In the genomic region with DNA sequence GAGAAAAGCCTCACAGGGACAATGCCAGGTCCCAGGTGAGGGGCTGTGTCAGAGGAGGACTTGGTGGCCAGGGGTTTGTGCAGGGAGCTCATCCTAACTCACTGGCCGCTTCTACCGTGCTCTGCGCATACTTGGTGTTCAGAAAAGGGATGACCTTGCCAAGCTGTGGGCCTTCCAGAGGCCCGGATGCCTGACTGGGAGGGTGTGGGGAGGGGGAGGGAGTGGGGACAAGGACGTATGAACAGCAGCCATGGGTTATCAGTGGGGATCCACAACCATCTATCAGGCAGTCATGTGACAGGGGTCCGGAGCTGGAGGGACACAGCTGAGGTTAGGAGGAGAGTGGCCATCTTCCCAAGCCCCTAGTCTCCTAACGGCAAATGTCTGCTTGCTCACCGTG, we compare ENCODE assay signal across 1 cellular context.
TF ChIP-seq lines count a peak whose summit lies in the region.

No MANE protein-coding gene starts in this region.

TF ChIP-seq in K562, 482 proteins besides CTCF, POLR2A, EP300 and RAD21:
- peak; percentile 38; the same call in 1 of the 2 replicates for TF ChIP-seq RBFOX2 (IDR thresholded peaks at IDR 0.05; ENCODE audit: low read depth, low read length)
- no peak for TF ChIP-seq BHLHE40 (IDR thresholded peaks at IDR 0.05; ENCODE audit: low read length)
- TF ChIP-seq CC2D1A (IDR thresholded peaks at IDR 0.05): no peak
- TF ChIP-seq ZNF561 (CRISPR knock-in tag; conservative IDR thresholded peaks at IDR 0.05): no peak
